Comparison of ENCODE assay signal across 8 cellular contexts in genomic region chr9:20941177-20941690, GRCh38.
A peak's percentile ranks its signal among the peaks of the same experiment; 100 is the strongest.
DNase-seq lines count a peak whose midpoint lies in the region; ATAC-seq, FAIRE-seq and TF ChIP-seq lines count a peak whose summit lies in the region.

No MANE protein-coding gene starts in this region.

- intact Hi-C loops in left ventricle myocardium inferior (cut with micrococcal nuclease) (loop anchor here (5.0 to 10.0 kb wide), 2 partner anchors 316 to 584 kb away; partner anchors contain the start of gene MLLT3), sigmoid colon (cut with DNase I) (loop anchor here (1.0 to 10.0 kb wide), 6 partner anchors 171 to 1015 kb away; partner anchors contain the start of genes FOCAD and MLLT3)

- H3K9me2 ChIP-seq in SK-N-SH, result no peaks in the 10 kb centered on the region

- CTCF ChIA-PET in SK-N-SH (lab: Yijun Ruan, JAX), result interaction anchor here (0.6 to 6.4 kb wide), 45 partner anchors 8 to 1429 kb away, joined by 3 to 107 read pairs (median 4); partner anchors contain the start of genes FOCAD and MLLT3

- TF ChIP-seq EP300 in SK-N-SH (IDR thresholded peaks at IDR 0.05; ENCODE audit: borderline replicate concordance in 1 of 2, low read depth in 1 of 2, low read length in 1 of 2) (no peak), sigmoid colon (IDR thresholded peaks at IDR 0.05) (no peak)

- H3K27me3 Mint-ChIP-seq in activated naive CD8-positive, alpha-beta T cell treated with anti-CD3 and anti-CD28 coated beads, Interleukin-2, amount 10 ng/mL, durations not matched to agents 7 days and 5 days, result no peaks in the 10 kb centered on the region

- H3K4me2 ChIP-seq in SK-N-SH, result no peak overlapping the region

- POLR2A ChIA-PET in SK-N-SH (lab: Yijun Ruan, JAX), result no interaction called here
- POLR2A ChIA-PET in activated naive CD8-positive, alpha-beta T cell treated with anti-CD3 and anti-CD28 coated beads, Interleukin-2, amount 10 ng/mL, durations not matched to agents 7 days and 5 days (lab: Charles Lee), result interaction anchor here (2.7 kb wide), 1 partner anchor 318 kb away, joined by 10 read pairs; the partner anchor contains the start of gene MLLT3

- H3K9me3 Mint-ChIP-seq in activated naive CD8-positive, alpha-beta T cell treated with anti-CD3 and anti-CD28 coated beads, Interleukin-2, amount 10 ng/mL, durations not matched to agents 7 days and 5 days, result peaks cover 2% of the 10 kb centered on the region

- 1% methylated on average over 6 of the region's 7 CpGs for WGBS in SK-N-SH (ENCODE audit: low lambda C conversion rate)
- 3 to 11% methylated on average over 7 of the region's 7 CpGs for WGBS in sigmoid colon, 2 donors

- peak; percentile 12 for DNase-seq in GM12892 (ENCODE audit: insufficient read length)
- peak; percentile 86 for DNase-seq in NAMALWA (ENCODE audit: low spot score)
- peak; percentile 63 for DNase-seq in SK-N-SH
- peak; percentile 41 for DNase-seq in activated naive CD8-positive, alpha-beta T cell treated with anti-CD3 and anti-CD28 coated beads, Interleukin-2, amount 10 ng/mL, durations not matched to agents 7 days and 5 days
- peak; percentile 20 for DNase-seq in left ventricle myocardium inferior
- DNase-seq in sigmoid colon, result peak; percentile 76
- DNase-seq in cortex of kidney (lab: John Stamatoyannopoulos, UW), result no peak

- peaks cover 8% of the 10 kb centered on the region for H3K4me1 Mint-ChIP-seq in activated naive CD8-positive, alpha-beta T cell treated with anti-CD3 and anti-CD28 coated beads, Interleukin-2, amount 10 ng/mL, durations not matched to agents 7 days and 5 days

- H3K4me3 Mint-ChIP-seq in activated naive CD8-positive, alpha-beta T cell treated with anti-CD3 and anti-CD28 coated beads, Interleukin-2, amount 10 ng/mL, durations not matched to agents 7 days and 5 days, result peak overlapping the region; percentile 17

- H4K20me1 ChIP-seq in SK-N-SH (ENCODE audit: insufficient read depth), result no peaks in the 10 kb centered on the region

- H2AFZ ChIP-seq in SK-N-SH (ENCODE audit: low read depth), result no peak overlapping the region

- TF ChIP-seq CTCF in SK-N-SH (IDR thresholded peaks at IDR 0.05) (peak; percentile 93), left ventricle myocardium inferior (IDR thresholded peaks at IDR 0.05; ENCODE audit: borderline replicate concordance) (peak; percentile 89), sigmoid colon (IDR thresholded peaks at IDR 0.05) (peak; percentile 67 to 82 (median 75))

- H3K36me3 ChIP-seq in SK-N-SH (replicated peaks in 1 of 2; ENCODE audit: control insufficient read depth in 1 of 2, insufficient read depth in 2 of 2, low read length in 1 of 2) (peaks cover 0 to 6% of the 10 kb centered on the region in 2 experiments), left ventricle myocardium inferior (no peaks in the 10 kb centered on the region), sigmoid colon (no peaks in the 10 kb centered on the region)

- peak; percentile 97 for TF ChIP-seq RAD21 in SK-N-SH (IDR thresholded peaks at IDR 0.05; ENCODE audit: low read length)

- H3K27me3 ChIP-seq in SK-N-SH (ENCODE audit: insufficient read depth) (no peaks in the 10 kb centered on the region), left ventricle myocardium inferior (ENCODE audit: low read depth) (no peaks in the 10 kb centered on the region), sigmoid colon (no peaks in the 10 kb centered on the region)

- FAIRE-seq in GM12892 (lab: Jason Lieb, UNC), result peak; percentile 96

- H3K27ac Mint-ChIP-seq in activated naive CD8-positive, alpha-beta T cell treated with anti-CD3 and anti-CD28 coated beads, Interleukin-2, amount 10 ng/mL, durations not matched to agents 7 days and 5 days, result peak overlapping the region; percentile 54

- peak; percentile 98 for ATAC-seq in HG02623 (IDR thresholded peaks at IDR 0.05; ENCODE audit: unreplicated experiment)
- peak; percentile 97 for ATAC-seq in activated naive CD8-positive, alpha-beta T cell treated with anti-CD3 and anti-CD28 coated beads, Interleukin-2, amount 10 ng/mL, durations not matched to agents 7 days and 5 days (ENCODE audit: low read depth)

- H3K4me3 ChIP-seq in SK-N-SH (ENCODE audit: low read depth in 2 of 2, low read length in 1 of 2), result peak overlapping the region in 1 of 2 experiments; percentile 27; a peak in 1 of 4 replicates
- H3K4me3 ChIP-seq in left ventricle myocardium inferior, result no peak overlapping the region
- no peak overlapping the region for H3K4me3 ChIP-seq in sigmoid colon

- H3K4me1 ChIP-seq in SK-N-SH (ENCODE audit: control insufficient read depth in 1 of 2, insufficient read depth in 2 of 2, low read depth in 1 of 2, low read length in 1 of 2), result no peaks in the 10 kb centered on the region
- H3K4me1 ChIP-seq in left ventricle myocardium inferior, result no peaks in the 10 kb centered on the region
- H3K4me1 ChIP-seq in sigmoid colon, result peaks cover 0 to 11% (median 1%) of the 10 kb centered on the region in 4 donors

- no peak overlapping the region for H3K9ac ChIP-seq in SK-N-SH

- H3K36me3 Mint-ChIP-seq in activated naive CD8-positive, alpha-beta T cell treated with anti-CD3 and anti-CD28 coated beads, Interleukin-2, amount 10 ng/mL, durations not matched to agents 7 days and 5 days, result peaks cover 9% of the 10 kb centered on the region

- no peaks in the 10 kb centered on the region for H3K79me2 ChIP-seq in SK-N-SH (ENCODE audit: insufficient read depth)

- H3K27ac ChIP-seq in SK-N-SH (ENCODE audit: low read depth in 2 of 2, low read length in 1 of 2) (no peak overlapping the region), left ventricle myocardium inferior (replicated peaks) (no peak overlapping the region), sigmoid colon (no peak overlapping the region)

- peaks cover 5% of the 10 kb centered on the region for H3F3A ChIP-seq in SK-N-SH (replicated peaks; ENCODE audit: insufficient read depth)

- no peaks in the 10 kb centered on the region for H3K9me3 ChIP-seq in SK-N-SH
- H3K9me3 ChIP-seq in left ventricle myocardium inferior (replicated peaks), result no peaks in the 10 kb centered on the region
- no peaks in the 10 kb centered on the region for H3K9me3 ChIP-seq in sigmoid colon

- TF ChIP-seq POLR2A in GM12892 (IDR thresholded peaks at IDR 0.05; ENCODE audit: low read depth, low read length) (no peak), sigmoid colon (IDR thresholded peaks at IDR 0.05) (no peak)

TF ChIP-seq in SK-N-SH, 30 proteins besides CTCF, POLR2A, EP300 and RAD21:
- TF ChIP-seq IRF3 (IDR thresholded peaks at IDR 0.05; ENCODE audit: low read depth, low read length) (no peak), MXI1 (IDR thresholded peaks at IDR 0.05; ENCODE audit: low read depth, low read length) (peak; percentile 49; the same call in 1 of the 2 replicates), CHD2 (IDR thresholded peaks at IDR 0.05; ENCODE audit: low read length, partially characterized antibody) (no peak), MEF2A (IDR thresholded peaks at IDR 0.05; ENCODE audit: borderline replicate concordance, low read depth) (no peak), RFX5 (IDR thresholded peaks at IDR 0.05; ENCODE audit: low read length) (0 out of 2 replicates have a peak, but pooled peaks have one; percentile 21), NRF1 (IDR thresholded peaks at IDR 0.05; ENCODE audit: low read depth, low read length) (no peak), YY1 (IDR thresholded peaks at IDR 0.05; ENCODE audit: low read depth) (no peak), SMC3 (IDR thresholded peaks at IDR 0.05; ENCODE audit: low read depth, low read length) (peak; percentile 95), USF2 (IDR thresholded peaks at IDR 0.05; ENCODE audit: borderline replicate concordance, low read depth, low read length) (no peak), GABPA (IDR thresholded peaks at IDR 0.05; ENCODE audit: low read depth) (no peak), SIN3A (IDR thresholded peaks at IDR 0.05; ENCODE audit: borderline replicate concordance, low read depth, low read length) (no peak), RXRA (IDR thresholded peaks at IDR 0.05; ENCODE audit: borderline replicate concordance, low read depth) (no peak)
